ENCODE assay signal across 18 cellular contexts in the genomic region with DNA sequence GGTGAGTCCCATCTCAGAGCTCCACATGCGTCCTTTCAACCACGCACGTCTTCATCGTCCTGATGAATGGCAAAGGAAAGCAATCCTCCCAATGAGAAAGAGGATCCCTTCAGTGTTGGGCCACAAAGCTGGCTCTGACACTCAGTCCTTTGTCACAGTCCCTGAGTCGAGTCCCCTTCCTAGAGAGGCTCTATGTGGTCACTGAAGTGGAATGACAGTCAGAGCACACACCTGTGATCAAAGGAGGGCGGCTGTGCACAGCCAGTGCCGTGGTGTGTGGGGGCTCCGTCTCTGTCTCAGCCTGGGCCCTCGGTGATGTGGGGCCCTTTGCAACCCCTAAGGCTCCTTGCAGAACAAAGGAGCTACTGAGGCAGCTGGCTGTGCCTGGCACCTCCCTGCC.
"Had no signal": no experiment of that assay in that cellular context is flagged by ENCODE, and none has a peak within 500 bp of the region (broad histone marks: within the 10 kb centered on the region; RNA-seq: fewer than 3 reads in every experiment).

No MANE protein-coding gene starts in this region.

- ATAC-seq: effector memory CD8-positive, alpha-beta T cell; left colon; lower lobe of right lung had no signal

- H3K36me3 ChIP-seq: cardiac muscle cell, lower lobe of right lung, right atrium auricular region had no signal

- H3K4me1 ChIP-seq: lower lobe of right lung, right atrium auricular region had no signal

- DNase-seq: activated CD4-positive, alpha-beta memory T cell treated with anti-CD3 and anti-CD28 coated beads, Interleukin-2, amount 10 ng/mL, durations not matched to agents 7 days and 5 days; activated CD4-positive, alpha-beta T cell treated with anti-CD3 and anti-CD28 coated beads for 48 hours; activated CD4-positive, CD25-positive, alpha-beta regulatory T cell; activated naive CD4-positive, alpha-beta T cell treated with Interleukin-2 at 50 U/mL for 16 hours; activated naive CD8-positive, alpha-beta T cell treated with anti-CD3 and anti-CD28 coated beads, Interleukin-2, amount 10 ng/mL, durations not matched to agents 7 days and 5 days; activated T-cell treated with anti-CD3 and anti-CD28 coated beads, Interleukin-2, amount 50 U/mL, for 1 hour; amygdala; effector memory CD8-positive, alpha-beta T cell; glutamatergic neuron; hippocampal formation; left colon; lower lobe of right lung; occipital lobe; stimulated activated CD4-positive, alpha-beta T cell treated with anti-CD3 and anti-CD28 coated beads, Interleukin-12 subunit alpha, Interleukin-12 subunit beta, amount 100 ng/mL, for 4 hours; stimulated activated CD4-positive, alpha-beta T cell treated with anti-CD3 and anti-CD28 coated beads, Interleukin-1b, Interleukin-23, amount 100 ng/mL, for 48 hours; stimulated activated CD8-positive, alpha-beta memory T cell treated with anti-CD3 and anti-CD28 coated beads, Interleukin-4, amount 100 ng/mL, for 48 hours had no signal

- H3K27ac ChIP-seq: cardiac muscle cell, lower lobe of right lung, right atrium auricular region had no signal

- H3K4me3 ChIP-seq: cardiac muscle cell, lower lobe of right lung, right atrium auricular region had no signal

- H3K9me3 ChIP-seq: lower lobe of right lung, right atrium auricular region had no signal

- H3K27me3 ChIP-seq: cardiac muscle cell, right atrium auricular region had no signal
